In the genomic region with DNA sequence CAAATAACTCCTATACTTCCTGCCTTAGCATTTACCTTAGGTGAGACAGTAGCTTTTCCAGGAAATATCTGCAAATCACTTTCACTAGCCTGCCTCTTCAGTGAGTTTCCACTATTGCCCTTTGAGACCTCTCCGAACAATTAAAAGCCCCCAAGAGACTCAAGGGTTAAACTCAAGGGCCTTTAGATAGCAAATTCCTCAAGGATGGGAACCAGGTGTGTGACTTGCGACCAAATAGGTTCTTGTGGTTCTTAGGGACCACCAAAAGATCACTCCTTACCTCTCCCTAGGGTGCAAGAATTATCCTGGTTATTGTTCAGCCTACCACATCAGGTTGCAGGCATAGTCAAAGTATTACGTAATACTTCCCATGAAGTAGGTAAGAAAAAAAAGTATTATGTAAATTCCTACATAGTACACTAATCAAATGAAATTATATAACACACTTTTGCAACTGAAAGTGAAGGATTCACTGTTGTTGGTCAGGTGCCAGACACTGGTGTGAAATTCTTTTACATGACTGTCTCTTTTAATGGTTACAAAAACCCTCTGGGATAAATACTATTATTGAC, we compare ENCODE assay signal across 11 cellular contexts. TPM values are rescaled to one million over a fixed set of nuclear protein-coding genes. Genes with fewer than 3 reads are reported as not detected.
DNase-seq lines count a peak whose midpoint lies in the region; ATAC-seq and TF ChIP-seq lines count a peak whose summit lies in the region.
"Had no signal": no experiment of that assay in that cellular context is flagged by ENCODE, and none has a peak within 500 bp of the region (broad histone marks: within the 10 kb centered on the region; RNA-seq: fewer than 3 reads in every experiment).

No MANE protein-coding gene starts in this region.

- no peak overlapping the region for H2BK5ac ChIP-seq in IMR-90 (ENCODE audit: low read depth, low read length, poor library complexity, severe bottlenecking)

- POLR2A ChIA-PET in IMR-90 (lab: Charles Lee; ENCODE audit: unreplicated experiment), result no interaction called here
- POLR2A ChIA-PET in activated B cell treated with CpG ODN at 0.5 μM for 24 hours (lab: Charles Lee), result no interaction called here

- no peak for ATAC-seq in IMR-90 (ENCODE audit: low read depth)
- ATAC-seq in activated B cell treated with CpG ODN at 0.5 μM for 24 hours (ENCODE audit: low read depth), result no peak
- ATAC-seq in GM18511 (IDR thresholded peaks at IDR 0.05; ENCODE audit: unreplicated experiment), result no peak
- no peak for ATAC-seq in stimulated activated effector memory CD8-positive, alpha-beta T cell treated with anti-CD3 and anti-CD28 coated beads, Interleukin-12 subunit alpha, Interleukin-12 subunit beta, amount 100 ng/mL, for 72 hours

- no peak for TF ChIP-seq CTCF in IMR-90 (conservative IDR thresholded peaks at IDR 0.05; ENCODE audit: low read depth, low read length)
- TF ChIP-seq CTCF in activated B cell treated with CpG ODN at 0.5 μM for 24 hours (IDR thresholded peaks at IDR 0.05), result no peak
- no peak for TF ChIP-seq CTCF in ascending aorta (IDR thresholded peaks at IDR 0.05)

- H3K56ac ChIP-seq in IMR-90 (ENCODE audit: extremely low read depth, insufficient read depth, low read length), result no peak overlapping the region

- no peak overlapping the region for H3K9ac ChIP-seq in IMR-90 (ENCODE audit: low read depth, low read length)

- H4K20me1 ChIP-seq in IMR-90 (ENCODE audit: insufficient read depth, low read length), result peaks cover 21% of the 10 kb centered on the region

- dilution Hi-C loops in IMR-90 (cut with HindIII; ENCODE audit: low sequenced_read_pairs, unreplicated experiment), result no loop called here

- H3K23ac ChIP-seq in IMR-90 (ENCODE audit: low read depth, low read length), result no peak overlapping the region

- no TSS peak for BruUV-seq in IMR-90 (replicated peaks; lab: Mats Ljungman, UMichigan)

- no peak overlapping the region for H2BK20ac ChIP-seq in IMR-90 (ENCODE audit: low read depth, low read length)

- H3K36me3 ChIP-seq in IMR-90 (ENCODE audit: control insufficient read depth, insufficient read depth, low read length) (no peaks in the 10 kb centered on the region), ascending aorta (no peaks in the 10 kb centered on the region)

- intact Hi-C loops in IMR-90 (cut with micrococcal nuclease) (loop anchor here (1.0 to 5.0 kb wide), 2 partner anchors 69 to 135 kb away; no protein-coding TSS in a partner anchor), activated B cell treated with CpG ODN at 0.5 μM for 24 hours (cut with micrococcal nuclease) (loop anchor here (2.0 to 5.0 kb wide), 4 partner anchors 49 to 1579 kb away; a partner anchor contains a TSS), ascending aorta (cut with DNase I) (loop anchor here (5.0 to 10.0 kb wide), 5 partner anchors 79 to 417 kb away; a partner anchor contains a TSS)

- no peak overlapping the region for H3K27ac Mint-ChIP-seq in activated B cell treated with CpG ODN at 0.5 μM for 24 hours
- H3K27ac Mint-ChIP-seq in stimulated activated effector memory CD8-positive, alpha-beta T cell treated with anti-CD3 and anti-CD28 coated beads, Interleukin-12 subunit alpha, Interleukin-12 subunit beta, amount 100 ng/mL, for 72 hours, result no peak overlapping the region

- no peak overlapping the region for H2BK120ac ChIP-seq in IMR-90 (ENCODE audit: low read depth, low read length)

- H2AK5ac ChIP-seq in IMR-90 (ENCODE audit: low read depth, low read length), result no peak overlapping the region; the same call in 1 of the 2 replicates

- 0 out of 4 replicates have a peak overlapping the region, but pooled peaks of 1 of the 2 experiments have one; percentile 9 for H4K8ac ChIP-seq in IMR-90 (ENCODE audit: low read depth in 2 of 2, low read length in 2 of 2)

- CTCF ChIA-PET in IMR-90 (lab: Yijun Ruan, JAX) (no interaction called here), activated B cell treated with CpG ODN at 0.5 μM for 24 hours (lab: Charles Lee) (no interaction called here)

- TF ChIP-seq RAD21 in IMR-90 (IDR thresholded peaks at IDR 0.05; ENCODE audit: low read length), result no peak

- H3K27me3 ChIP-seq in IMR-90 (ENCODE audit: control insufficient read depth, insufficient read depth, low read length), result no peaks in the 10 kb centered on the region
- H3K27me3 ChIP-seq in ascending aorta, result no peaks in the 10 kb centered on the region

- no peak overlapping the region for H2AFZ ChIP-seq in IMR-90 (replicated peaks; ENCODE audit: low read length, poor library complexity)

- no peak overlapping the region for H3K27ac ChIP-seq in IMR-90 (ENCODE audit: insufficient read depth, low read length)
- no peak overlapping the region for H3K27ac ChIP-seq in ascending aorta

- no peak overlapping the region for H4K91ac ChIP-seq in IMR-90 (ENCODE audit: insufficient read depth, low read depth, low read length)

- no peak overlapping the region for H4K5ac ChIP-seq in IMR-90 (ENCODE audit: low read depth, low read length)

- H3K9me3 Mint-ChIP-seq in activated B cell treated with CpG ODN at 0.5 μM for 24 hours, result no peaks in the 10 kb centered on the region
- H3K9me3 Mint-ChIP-seq in stimulated activated effector memory CD8-positive, alpha-beta T cell treated with anti-CD3 and anti-CD28 coated beads, Interleukin-12 subunit alpha, Interleukin-12 subunit beta, amount 100 ng/mL, for 72 hours, result peaks cover 5% of the 10 kb centered on the region

- no peak overlapping the region for H3K4me3 ChIP-seq in IMR-90 (ENCODE audit: insufficient read depth, low read depth, low read length)
- H3K4me3 ChIP-seq in ascending aorta, result no peak overlapping the region

- no peak overlapping the region for H3K14ac ChIP-seq in IMR-90 (replicated peaks; ENCODE audit: low read depth, low read length)

- H3K9me3 ChIP-seq in IMR-90 (ENCODE audit: control insufficient read depth, insufficient read depth, low read length) (no peaks in the 10 kb centered on the region), ascending aorta (no peaks in the 10 kb centered on the region)

- H3K4me2 ChIP-seq in IMR-90 (ENCODE audit: low read depth, low read length), result peak overlapping the region; percentile 95; the same call in 1 of the 2 replicates

- H3K27me3 Mint-ChIP-seq in activated B cell treated with CpG ODN at 0.5 μM for 24 hours, result no peaks in the 10 kb centered on the region

- H3K18ac ChIP-seq in IMR-90 (ENCODE audit: low read depth, low read length), result no peak overlapping the region

- TF ChIP-seq POLR2A in IMR-90 (IDR thresholded peaks at IDR 0.05; ENCODE audit: low read depth, low read length), result no peak

- peaks cover 30% of the 10 kb centered on the region for H3K4me1 Mint-ChIP-seq in activated B cell treated with CpG ODN at 0.5 μM for 24 hours
- H3K4me1 Mint-ChIP-seq in stimulated activated effector memory CD8-positive, alpha-beta T cell treated with anti-CD3 and anti-CD28 coated beads, Interleukin-12 subunit alpha, Interleukin-12 subunit beta, amount 100 ng/mL, for 72 hours, result peaks cover 37% of the 10 kb centered on the region

- H3K4me1 ChIP-seq in IMR-90 (ENCODE audit: control insufficient read depth, insufficient read depth, low read length) (peaks cover 13% of the 10 kb centered on the region), ascending aorta (peaks cover 5 to 12% of the 10 kb centered on the region in 2 donors)

- no peak overlapping the region for H2AK9ac ChIP-seq in IMR-90 (replicated peaks; ENCODE audit: low read depth, low read length, poor library complexity)

- DNase-seq in IMR-90, result no peak
- no peak for DNase-seq in activated B cell treated with CpG ODN at 0.5 μM for 24 hours
- peak; percentile 53 for DNase-seq in glomerular visceral epithelial cell (ENCODE audit: extremely low spot score)
- DNase-seq in renal cortical epithelial cell (ENCODE audit: low read depth), result peak; percentile 69
- no peak for DNase-seq in stimulated activated CD4-positive, alpha-beta T cell treated with anti-CD3 and anti-CD28 coated beads, Interleukin-12 subunit alpha, Interleukin-12 subunit beta, amount 100 ng/mL, for 4 hours
- no peak for DNase-seq in stimulated activated effector memory CD8-positive, alpha-beta T cell treated with anti-CD3 and anti-CD28 coated beads, Interleukin-12 subunit alpha, Interleukin-12 subunit beta, amount 100 ng/mL, for 72 hours (ENCODE audit: low spot score in 2 of 2)
- DNase-seq in ascending aorta (ENCODE audit: low spot score in 2 of 2), result no peak
- DNase-seq: activated CD4-positive, alpha-beta T cell treated with anti-CD3 and anti-CD28 coated beads, Interleukin-2, amount 50 U/mL, for 1 hour; NCI-H1048; SHP77 treated with DMSO at 0.1 percent for 48 hours had no signal

- H3K4ac ChIP-seq in IMR-90 (ENCODE audit: low read depth, low read length), result no peak overlapping the region

- H3K9me1 ChIP-seq in IMR-90 (ENCODE audit: insufficient read depth, low read length), result peaks cover 4% of the 10 kb centered on the region

- peaks cover 3% of the 10 kb centered on the region for H3K36me3 Mint-ChIP-seq in activated B cell treated with CpG ODN at 0.5 μM for 24 hours (ENCODE audit: low read depth)
- H3K36me3 Mint-ChIP-seq in stimulated activated effector memory CD8-positive, alpha-beta T cell treated with anti-CD3 and anti-CD28 coated beads, Interleukin-12 subunit alpha, Interleukin-12 subunit beta, amount 100 ng/mL, for 72 hours, result peaks cover 30% of the 10 kb centered on the region

- in situ Hi-C loops in IMR-90 (cut with MboI; ENCODE audit: low sequenced_read_pairs), result no loop called here

- H3K79me1 ChIP-seq in IMR-90 (ENCODE audit: low read depth in 1 of 2, low read length in 2 of 2), result peaks cover 0 to 10% of the 10 kb centered on the region in 2 experiments; a peak in 2 of 4 replicates

- no peak overlapping the region for H2BK15ac ChIP-seq in IMR-90 (ENCODE audit: low read depth, low read length)

- peak overlapping the region; percentile 76 for H3K4me3 Mint-ChIP-seq in activated B cell treated with CpG ODN at 0.5 μM for 24 hours
- H3K4me3 Mint-ChIP-seq in stimulated activated effector memory CD8-positive, alpha-beta T cell treated with anti-CD3 and anti-CD28 coated beads, Interleukin-12 subunit alpha, Interleukin-12 subunit beta, amount 100 ng/mL, for 72 hours, result no peak overlapping the region

- 60% methylated on average over 1 of the region's 3 CpGs; no CpG with 5 or more reads in 1 of the 2 experiments for WGBS in IMR-90 (ENCODE audit: extremely low coverage in 2 of 2, insufficient read length in 1 of 2), 2 experiments

TF ChIP-seq in IMR-90, 13 proteins besides CTCF, POLR2A, EP300 and RAD21 (continues in another document):
- peak; percentile 99 for TF ChIP-seq CEBPB (IDR thresholded peaks at IDR 0.05; ENCODE audit: low read depth, low read length)
- no peak for TF ChIP-seq MXI1 (IDR thresholded peaks at IDR 0.05; ENCODE audit: borderline replicate concordance, low read depth, low read length)

RNA-seq across cellular contexts. Expression of a gene that starts 1.4 kb away (rescaled TPM):
- total RNA-seq in IMR-90 (2012; rRNA removed), result 61.1 and 135 TPM in 2 replicates
- 60.9 and 72.4 TPM in 2 replicates for polyA plus RNA-seq in IMR-90 (2012; rRNA removed)
- 4.0 and 24.5 TPM in 2 replicates for polyA plus RNA-seq in IMR-90 (2012; cell fraction: cytosol; rRNA removed)
- polyA plus RNA-seq in IMR-90 (2012; cell fraction: nucleus; rRNA removed; ENCODE audit: low replicate concordance), result 2.4 and 38.2 TPM in 2 replicates
- 27.4 and 27.9 TPM in 2 replicates for total RNA-seq in activated B cell treated with CpG ODN at 0.5 μM for 24 hours
- 76.4 and 126 TPM in 2 replicates for total RNA-seq in renal cortical epithelial cell
- total RNA-seq in ascending aorta, result 105 TPM

Comparison
In these comparisons a context has a peak if more than half of its experiments do, and no peak if none do; other contexts are left out.
1. DNase-seq: peak in glomerular visceral epithelial cell (single experiment) and renal cortical epithelial cell (single experiment); none in IMR-90 (single experiment), activated B cell treated with CpG ODN at 0.5 μM for 24 hours (single experiment), stimulated activated CD4-positive, alpha-beta T cell treated with anti-CD3 and anti-CD28 coated beads, Interleukin-12 subunit alpha, Interleukin-12 subunit beta, amount 100 ng/mL, for 4 hours (single experiment), stimulated activated effector memory CD8-positive, alpha-beta T cell treated with anti-CD3 and anti-CD28 coated beads, Interleukin-12 subunit alpha, Interleukin-12 subunit beta, amount 100 ng/mL, for 72 hours (0 of 2) and ascending aorta (0 of 2).